1 cellular context compared by ENCODE assay signal in the genomic region with DNA sequence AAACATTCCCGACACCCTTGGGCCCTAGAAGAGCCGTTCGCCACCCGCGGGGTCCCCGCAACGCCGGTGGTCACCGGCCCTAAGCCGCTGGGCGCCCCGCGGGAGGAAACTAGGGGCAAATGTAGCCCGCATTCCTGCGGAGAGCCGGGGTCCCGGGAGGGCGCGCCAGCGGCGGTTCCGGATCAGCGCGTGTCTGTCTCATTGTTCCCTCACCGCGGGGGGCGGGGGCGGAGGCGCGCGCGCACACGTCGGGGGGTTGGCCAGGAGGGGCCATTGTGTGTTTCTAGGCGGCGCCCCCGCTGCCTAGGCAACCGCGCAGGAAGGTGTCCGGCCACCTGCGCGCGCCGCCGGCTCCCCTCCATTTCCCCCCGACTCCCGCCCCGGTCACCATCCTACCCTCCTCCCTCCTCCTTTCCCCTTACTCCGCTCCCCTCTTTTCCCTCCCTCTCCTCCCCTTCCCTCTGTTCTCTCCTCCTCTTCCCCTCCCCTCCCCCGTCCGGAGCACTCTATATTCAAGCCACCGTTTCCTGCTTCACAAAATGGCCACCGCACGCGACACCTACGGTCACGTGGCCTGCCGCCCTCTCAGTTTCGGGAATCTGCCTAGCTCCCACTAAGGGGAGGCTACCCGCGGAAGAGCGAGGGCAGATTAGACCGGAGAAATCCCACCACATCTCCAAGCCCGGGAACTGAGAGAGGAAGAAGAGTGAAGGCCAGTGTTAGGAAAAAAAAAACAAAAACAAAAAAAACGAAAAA.
TF ChIP-seq lines count a peak whose summit lies in the region.

No MANE protein-coding gene starts in this region.

TF ChIP-seq in K562, 482 proteins besides CTCF, POLR2A, EP300 and RAD21 (continued from another document and continues in another):
- no peak for TF ChIP-seq NR4A1 (CRISPR knock-in tag; IDR thresholded peaks at IDR 0.05)
- 0 out of 2 replicates have a peak, but pooled peaks have one; percentile 55 for TF ChIP-seq NR4A1 (tag; IDR thresholded peaks at IDR 0.05)
- TF ChIP-seq NR1H2 (CRISPR knock-in tag; IDR thresholded peaks at IDR 0.05) = 0 out of 2 replicates have a peak, but pooled peaks have one; percentile 46
- no peak for TF ChIP-seq MTF1 (CRISPR knock-in tag; IDR thresholded peaks at IDR 0.05; ENCODE audit: borderline replicate concordance)
- TF ChIP-seq LEF1 (IDR thresholded peaks at IDR 0.05) = peak; percentile 83
- TF ChIP-seq SMAD2 (IDR thresholded peaks at IDR 0.05; ENCODE audit: low read depth, low read length) = no peak
- TF ChIP-seq ZBTB1 (CRISPR knock-in tag; IDR thresholded peaks at IDR 0.05; ENCODE audit: borderline replicate concordance, low read depth) = no peak; the same call in 1 of the 2 replicates
- TF ChIP-seq PRDM10 (IDR thresholded peaks at IDR 0.05; ENCODE audit: partially characterized antibody) = peak; percentile 79
- TF ChIP-seq ZZZ3 (IDR thresholded peaks at IDR 0.05) = no peak; the same call in none of the 2 replicates
- no peak for TF ChIP-seq PHB2 (IDR thresholded peaks at IDR 0.05; ENCODE audit: low read depth)
- TF ChIP-seq MAZ (CRISPR knock-in tag; conservative IDR thresholded peaks at IDR 0.05 in 1 of 2, IDR thresholded peaks at IDR 0.05 in 1 of 2) = peak; percentile 67 to 77
- no peak for TF ChIP-seq HDAC8 (tag; IDR thresholded peaks at IDR 0.05)
- TF ChIP-seq ERF (CRISPR knock-in tag; IDR thresholded peaks at IDR 0.05) = no peak
- TF ChIP-seq, protein P1, sequence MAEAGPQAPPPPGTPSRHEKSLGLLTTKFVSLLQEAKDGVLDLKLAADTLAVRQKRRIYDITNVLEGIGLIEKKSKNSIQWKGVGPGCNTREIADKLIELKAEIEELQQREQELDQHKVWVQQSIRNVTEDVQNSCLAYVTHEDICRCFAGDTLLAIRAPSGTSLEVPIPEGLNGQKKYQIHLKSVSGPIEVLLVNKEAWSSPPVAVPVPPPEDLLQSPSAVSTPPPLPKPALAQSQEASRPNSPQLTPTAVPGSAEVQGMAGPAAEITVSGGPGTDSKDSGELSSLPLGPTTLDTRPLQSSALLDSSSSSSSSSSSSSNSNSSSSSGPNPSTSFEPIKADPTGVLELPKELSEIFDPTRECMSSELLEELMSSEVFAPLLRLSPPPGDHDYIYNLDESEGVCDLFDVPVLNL (CRISPR knock-in tag; IDR thresholded peaks at IDR 0.05; ENCODE audit: low read depth) = no peak
- no peak for TF ChIP-seq RFX5 (IDR thresholded peaks at IDR 0.05; ENCODE audit: low read depth, low read length)
- TF ChIP-seq ZNF444 (CRISPR knock-in tag; IDR thresholded peaks at IDR 0.05) = no peak
- TF ChIP-seq, protein P2, sequence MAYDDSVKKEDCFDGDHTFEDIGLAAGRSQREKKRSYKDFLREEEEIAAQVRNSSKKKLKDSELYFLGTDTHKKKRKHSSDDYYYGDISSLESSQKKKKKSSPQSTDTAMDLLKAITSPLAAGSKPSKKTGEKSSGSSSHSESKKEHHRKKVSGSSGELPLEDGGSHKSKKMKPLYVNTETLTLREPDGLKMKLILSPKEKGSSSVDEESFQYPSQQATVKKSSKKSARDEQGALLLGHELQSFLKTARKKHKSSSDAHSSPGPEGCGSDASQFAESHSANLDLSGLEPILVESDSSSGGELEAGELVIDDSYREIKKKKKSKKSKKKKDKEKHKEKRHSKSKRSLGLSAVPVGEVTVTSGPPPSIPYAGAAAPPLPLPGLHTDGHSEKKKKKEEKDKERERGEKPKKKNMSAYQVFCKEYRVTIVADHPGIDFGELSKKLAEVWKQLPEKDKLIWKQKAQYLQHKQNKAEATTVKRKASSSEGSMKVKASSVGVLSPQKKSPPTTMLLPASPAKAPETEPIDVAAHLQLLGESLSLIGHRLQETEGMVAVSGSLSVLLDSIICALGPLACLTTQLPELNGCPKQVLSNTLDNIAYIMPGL (CRISPR knock-in tag; IDR thresholded peaks at IDR 0.05) = no peak
- peak; percentile 88; the same call in 1 of the 2 replicates for TF ChIP-seq SMARCA5 (IDR thresholded peaks at IDR 0.05)
- TF ChIP-seq THRAP3 (IDR thresholded peaks at IDR 0.05; ENCODE audit: borderline replicate concordance) = 0 out of 2 replicates have a peak, but pooled peaks have one; percentile 16
- TF ChIP-seq, protein P3, sequence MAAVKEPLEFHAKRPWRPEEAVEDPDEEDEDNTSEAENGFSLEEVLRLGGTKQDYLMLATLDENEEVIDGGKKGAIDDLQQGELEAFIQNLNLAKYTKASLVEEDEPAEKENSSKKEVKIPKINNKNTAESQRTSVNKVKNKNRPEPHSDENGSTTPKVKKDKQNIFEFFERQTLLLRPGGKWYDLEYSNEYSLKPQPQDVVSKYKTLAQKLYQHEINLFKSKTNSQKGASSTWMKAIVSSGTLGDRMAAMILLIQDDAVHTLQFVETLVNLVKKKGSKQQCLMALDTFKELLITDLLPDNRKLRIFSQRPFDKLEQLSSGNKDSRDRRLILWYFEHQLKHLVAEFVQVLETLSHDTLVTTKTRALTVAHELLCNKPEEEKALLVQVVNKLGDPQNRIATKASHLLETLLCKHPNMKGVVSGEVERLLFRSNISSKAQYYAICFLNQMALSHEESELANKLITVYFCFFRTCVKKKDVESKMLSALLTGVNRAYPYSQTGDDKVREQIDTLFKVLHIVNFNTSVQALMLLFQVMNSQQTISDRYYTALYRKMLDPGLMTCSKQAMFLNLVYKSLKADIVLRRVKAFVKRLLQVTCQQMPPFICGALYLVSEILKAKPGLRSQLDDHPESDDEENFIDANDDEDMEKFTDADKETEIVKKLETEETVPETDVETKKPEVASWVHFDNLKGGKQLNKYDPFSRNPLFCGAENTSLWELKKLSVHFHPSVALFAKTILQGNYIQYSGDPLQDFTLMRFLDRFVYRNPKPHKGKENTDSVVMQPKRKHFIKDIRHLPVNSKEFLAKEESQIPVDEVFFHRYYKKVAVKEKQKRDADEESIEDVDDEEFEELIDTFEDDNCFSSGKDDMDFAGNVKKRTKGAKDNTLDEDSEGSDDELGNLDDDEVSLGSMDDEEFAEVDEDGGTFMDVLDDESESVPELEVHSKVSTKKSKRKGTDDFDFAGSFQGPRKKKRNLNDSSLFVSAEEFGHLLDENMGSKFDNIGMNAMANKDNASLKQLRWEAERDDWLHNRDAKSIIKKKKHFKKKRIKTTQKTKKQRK (IDR thresholded peaks at IDR 0.05; ENCODE audit: borderline replicate concordance, low read depth, low read length) = no peak
- TF ChIP-seq MAFK (IDR thresholded peaks at IDR 0.05; ENCODE audit: low read length) = no peak
- no peak for TF ChIP-seq ETV6 (IDR thresholded peaks at IDR 0.05; ENCODE audit: borderline replicate concordance in 1 of 2, low read depth in 2 of 2, low read length in 1 of 2)
- no peak for TF ChIP-seq ETV6 (CRISPR knock-in tag; IDR thresholded peaks at IDR 0.05; ENCODE audit: borderline replicate concordance)
- peak; percentile 57 for TF ChIP-seq NCOA1 (IDR thresholded peaks at IDR 0.05; ENCODE audit: low read depth)
- no peak for TF ChIP-seq PYGO2 (tag; IDR thresholded peaks at IDR 0.05)
- no peak for TF ChIP-seq WHSC1 (IDR thresholded peaks at IDR 0.05; ENCODE audit: low read length)
- TF ChIP-seq ZFX (CRISPR knock-in tag; IDR thresholded peaks at IDR 0.05) = peak; percentile 81
- no peak for TF ChIP-seq SRSF7 (optimal IDR thresholded peaks at IDR 0.05; ENCODE audit: low read depth, low read length)
- peak; percentile 86 for TF ChIP-seq MNT (conservative IDR thresholded peaks at IDR 0.05)
- TF ChIP-seq ZNF79 (CRISPR knock-in tag; IDR thresholded peaks at IDR 0.05; ENCODE audit: low read depth) = no peak
- TF ChIP-seq ZNF512 (tag; IDR thresholded peaks at IDR 0.05) = peak; percentile 42; the same call in 1 of the 2 replicates
- no peak for TF ChIP-seq ZNF224 (CRISPR knock-in tag; IDR thresholded peaks at IDR 0.05)
- TF ChIP-seq LARP7 (IDR thresholded peaks at IDR 0.05) = peak; percentile 73; the same call in 1 of the 2 replicates
- peak; percentile 90 for TF ChIP-seq SOX6 (IDR thresholded peaks at IDR 0.05)
- TF ChIP-seq ZNF586 (CRISPR knock-in tag; conservative IDR thresholded peaks at IDR 0.05) = no peak
- peak; percentile 82 to 84 for TF ChIP-seq NRF1 (conservative IDR thresholded peaks at IDR 0.05 in 1 of 2, IDR thresholded peaks at IDR 0.05 in 1 of 2)
- TF ChIP-seq EP400 (IDR thresholded peaks at IDR 0.05) = peak; percentile 99
- TF ChIP-seq TAF7 (tag; IDR thresholded peaks at IDR 0.05) = peak; percentile 95
- 0 out of 2 replicates have a peak, but pooled peaks have one; percentile 37 for TF ChIP-seq RB1 (IDR thresholded peaks at IDR 0.05; ENCODE audit: low read depth)
- TF ChIP-seq ESRRB (CRISPR knock-in tag; IDR thresholded peaks at IDR 0.05; ENCODE audit: borderline replicate concordance) = no peak
- TF ChIP-seq NR2C2 (CRISPR knock-in tag; IDR thresholded peaks at IDR 0.05) = no peak
- TF ChIP-seq NR2C2 (tag; IDR thresholded peaks at IDR 0.05) = peak; percentile 29; the same call in 1 of the 2 replicates
- peak; percentile 14; the same call in 1 of the 2 replicates for TF ChIP-seq ZNF197 (CRISPR knock-in tag; IDR thresholded peaks at IDR 0.05; ENCODE audit: low read depth)
- TF ChIP-seq SETDB1 (IDR thresholded peaks at IDR 0.05; ENCODE audit: low read length) = no peak
- no peak for TF ChIP-seq SLC30A9 (CRISPR knock-in tag; IDR thresholded peaks at IDR 0.05)
- TF ChIP-seq, protein P4, sequence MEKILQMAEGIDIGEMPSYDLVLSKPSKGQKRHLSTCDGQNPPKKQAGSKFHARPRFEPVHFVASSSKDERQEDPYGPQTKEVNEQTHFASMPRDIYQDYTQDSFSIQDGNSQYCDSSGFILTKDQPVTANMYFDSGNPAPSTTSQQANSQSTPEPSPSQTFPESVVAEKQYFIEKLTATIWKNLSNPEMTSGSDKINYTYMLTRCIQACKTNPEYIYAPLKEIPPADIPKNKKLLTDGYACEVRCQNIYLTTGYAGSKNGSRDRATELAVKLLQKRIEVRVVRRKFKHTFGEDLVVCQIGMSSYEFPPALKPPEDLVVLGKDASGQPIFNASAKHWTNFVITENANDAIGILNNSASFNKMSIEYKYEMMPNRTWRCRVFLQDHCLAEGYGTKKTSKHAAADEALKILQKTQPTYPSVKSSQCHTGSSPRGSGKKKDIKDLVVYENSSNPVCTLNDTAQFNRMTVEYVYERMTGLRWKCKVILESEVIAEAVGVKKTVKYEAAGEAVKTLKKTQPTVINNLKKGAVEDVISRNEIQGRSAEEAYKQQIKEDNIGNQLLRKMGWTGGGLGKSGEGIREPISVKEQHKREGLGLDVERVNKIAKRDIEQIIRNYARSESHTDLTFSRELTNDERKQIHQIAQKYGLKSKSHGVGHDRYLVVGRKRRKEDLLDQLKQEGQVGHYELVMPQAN (IDR thresholded peaks at IDR 0.05; ENCODE audit: borderline replicate concordance) = peak; percentile 86
- TF ChIP-seq HLTF (IDR thresholded peaks at IDR 0.05) = 0 out of 2 replicates have a peak, but pooled peaks have one; percentile 62
- TF ChIP-seq MYC (IDR thresholded peaks at IDR 0.05; ENCODE audit: low read depth, low read length) = peak; percentile 98
- peak; percentile 80 for TF ChIP-seq MYC (CRISPR knock-in tag; IDR thresholded peaks at IDR 0.05; ENCODE audit: borderline replicate concordance, low read depth)
- TF ChIP-seq, protein P5, sequence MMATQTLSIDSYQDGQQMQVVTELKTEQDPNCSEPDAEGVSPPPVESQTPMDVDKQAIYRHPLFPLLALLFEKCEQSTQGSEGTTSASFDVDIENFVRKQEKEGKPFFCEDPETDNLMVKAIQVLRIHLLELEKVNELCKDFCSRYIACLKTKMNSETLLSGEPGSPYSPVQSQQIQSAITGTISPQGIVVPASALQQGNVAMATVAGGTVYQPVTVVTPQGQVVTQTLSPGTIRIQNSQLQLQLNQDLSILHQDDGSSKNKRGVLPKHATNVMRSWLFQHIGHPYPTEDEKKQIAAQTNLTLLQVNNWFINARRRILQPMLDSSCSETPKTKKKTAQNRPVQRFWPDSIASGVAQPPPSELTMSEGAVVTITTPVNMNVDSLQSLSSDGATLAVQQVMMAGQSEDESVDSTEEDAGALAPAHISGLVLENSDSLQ (IDR thresholded peaks at IDR 0.05) = peak; percentile 46; the same call in 1 of the 2 replicates
